ENCODE assay signal across 1 cellular context in genomic region chr1:202944438-202944921, GRCh38.
TF ChIP-seq lines count a peak whose summit lies in the region.

No MANE protein-coding gene starts in this region.

TF ChIP-seq in K562, 482 proteins besides CTCF, POLR2A, EP300 and RAD21 (continued from another document and continues in another):
- TF ChIP-seq THRA (IDR thresholded peaks at IDR 0.05) (no peak), MEIS2 (IDR thresholded peaks at IDR 0.05; ENCODE audit: partially characterized antibody) (peak; percentile 92), ARID1B (IDR thresholded peaks at IDR 0.05) (peak; percentile 99), ZNF764 (CRISPR knock-in tag; IDR thresholded peaks at IDR 0.05; ENCODE audit: low read depth) (no peak), PKNOX1 (IDR thresholded peaks at IDR 0.05) (peak; percentile 91), C11orf30 (IDR thresholded peaks at IDR 0.05; ENCODE audit: low read depth) (peak; percentile 12; the same call in 1 of the 2 replicates), KDM1A (IDR thresholded peaks at IDR 0.05) (peak; percentile 74 to 75), ZNF239 (CRISPR knock-in tag; IDR thresholded peaks at IDR 0.05) (no peak), FOXJ2 (tag; IDR thresholded peaks at IDR 0.05) (peak; percentile 49; the same call in 1 of the 2 replicates), SMARCA4 (IDR thresholded peaks at IDR 0.05) (peak; percentile 98), ZMIZ1 (IDR thresholded peaks at IDR 0.05; ENCODE audit: low read depth in 2 of 2, low read length in 2 of 2) (peak in 1 of 2 experiments; percentile 85; a peak in 2 of 4 replicates), ZBTB11 (CRISPR knock-in tag; IDR thresholded peaks at IDR 0.05) (peak in 1 of 3 experiments; percentile 74; a peak in 2 of 6 replicates), ESRRA (IDR thresholded peaks at IDR 0.05; ENCODE audit: borderline replicate concordance, low read depth) (no peak), LEF1 (IDR thresholded peaks at IDR 0.05) (peak; percentile 66; the same call in 1 of the 2 replicates), POLR2H (tag; IDR thresholded peaks at IDR 0.05; ENCODE audit: low read depth) (no peak), RNF219 (CRISPR knock-in tag; IDR thresholded peaks at IDR 0.05) (no peak), MECOM (CRISPR knock-in tag; IDR thresholded peaks at IDR 0.05) (peak; percentile 27; the same call in 1 of the 2 replicates), CREM (IDR thresholded peaks at IDR 0.05; ENCODE audit: low read depth) (peak; percentile 25; the same call in 1 of the 2 replicates), BCOR (IDR thresholded peaks at IDR 0.05) (peak; percentile 65), FOXK2 (conservative IDR thresholded peaks at IDR 0.05 in 1 of 2, IDR thresholded peaks at IDR 0.05 in 1 of 2; ENCODE audit: low read depth in 2 of 2) (peak; percentile 64 to 87; a peak in 3 of 4 replicates), ZNF740 (CRISPR knock-in tag; IDR thresholded peaks at IDR 0.05) (no peak), ZNF740 (tag; IDR thresholded peaks at IDR 0.05) (no peak), CHAMP1 (IDR thresholded peaks at IDR 0.05) (peak; percentile 46; the same call in 1 of the 2 replicates), LCOR (CRISPR knock-in tag; IDR thresholded peaks at IDR 0.05) (peak; percentile 61; the same call in 1 of the 2 replicates), SMARCC2 (IDR thresholded peaks at IDR 0.05; ENCODE audit: low read depth) (peak; percentile 89), LARP7 (IDR thresholded peaks at IDR 0.05) (peak; percentile 59; the same call in 1 of the 2 replicates), DPF2 (IDR thresholded peaks at IDR 0.05) (peak; percentile 98), ATF7 (IDR thresholded peaks at IDR 0.05) (peak; percentile 67), COPS2 (conservative IDR thresholded peaks at IDR 0.05) (no peak), HDAC2 (IDR thresholded peaks at IDR 0.05) (peak; percentile 84), GABPB1 (CRISPR knock-in tag; IDR thresholded peaks at IDR 0.05) (0 out of 2 replicates have a peak, but pooled peaks have one; percentile 20), ZNF507 (tag; conservative IDR thresholded peaks at IDR 0.05) (no peak), KDM4B (IDR thresholded peaks at IDR 0.05; ENCODE audit: borderline replicate concordance in 2 of 2, low read depth in 1 of 2) (no peak), ETV5 (CRISPR knock-in tag; IDR thresholded peaks at IDR 0.05; ENCODE audit: low read depth) (no peak), ARID3A (IDR thresholded peaks at IDR 0.05; ENCODE audit: borderline replicate concordance, low read depth, low read length) (peak; percentile 34; the same call in 1 of the 2 replicates), ZNF133 (CRISPR knock-in tag; IDR thresholded peaks at IDR 0.05) (no peak), CBFA2T2 (conservative IDR thresholded peaks at IDR 0.05) (peak; percentile 94), NFE2 (IDR thresholded peaks at IDR 0.05; ENCODE audit: low read depth) (peak; percentile 36), CBFB (CRISPR knock-in tag; IDR thresholded peaks at IDR 0.05) (no peak), NONO (IDR thresholded peaks at IDR 0.05; ENCODE audit: low read depth in 2 of 2, low read length in 1 of 2) (peak in 1 of 2 experiments; percentile 72; a peak in 2 of 4 replicates), ZBTB34 (CRISPR knock-in tag; IDR thresholded peaks at IDR 0.05) (no peak), GATAD2B (IDR thresholded peaks at IDR 0.05; ENCODE audit: borderline replicate concordance) (peak; percentile 88), NR4A1 (CRISPR knock-in tag; IDR thresholded peaks at IDR 0.05) (no peak), NR4A1 (tag; IDR thresholded peaks at IDR 0.05) (peak; percentile 61), L3MBTL2 (IDR thresholded peaks at IDR 0.05) (no peak), ZNF639 (CRISPR knock-in tag; conservative IDR thresholded peaks at IDR 0.05 in 1 of 2, IDR thresholded peaks at IDR 0.05 in 1 of 2) (peak in 1 of 2 experiments; percentile 66; a peak in 1 of 4 replicates), CSDE1 (IDR thresholded peaks at IDR 0.05) (no peak; a peak in 1 of 4 replicates)
